8 cellular contexts compared by ENCODE assay signal in the genomic region with DNA sequence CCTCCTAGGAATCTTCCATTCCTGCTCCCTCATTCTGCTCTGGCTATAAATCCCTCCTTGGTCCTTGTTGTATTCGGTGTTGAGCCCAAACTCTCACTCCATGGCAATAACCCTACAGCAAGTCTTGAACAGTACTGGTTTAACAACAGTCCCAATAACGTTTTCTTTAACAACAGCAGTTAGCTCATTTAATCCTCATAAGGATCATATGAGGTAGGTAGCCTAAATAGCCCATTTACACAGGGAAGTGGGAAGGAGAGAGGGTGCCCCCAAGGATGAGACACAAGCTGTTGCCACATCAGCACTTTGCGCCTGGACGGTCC. TPM values are rescaled to one million over a fixed set of nuclear protein-coding genes. Genes with fewer than 3 reads are reported as not detected.
DNase-seq lines count a peak whose midpoint lies in the region; ATAC-seq and TF ChIP-seq lines count a peak whose summit lies in the region.

No MANE protein-coding gene starts in this region.

- H3K4me2 ChIP-seq in OCI-LY3 (ENCODE audit: low read length): peak overlapping the region; percentile 94

- DNase-seq in epithelial cell of proximal tubule (ENCODE audit: low read depth): no peak
- no peak for DNase-seq in psoas muscle
- no peak for DNase-seq in stimulated activated CD4-positive, alpha-beta T cell treated with anti-CD3 and anti-CD28 coated beads, Interleukin-4, amount 100 ng/mL, for 24 hours
- DNase-seq in T1000 (lab: John Stamatoyannopoulos, UW): no peak
- no peak for DNase-seq in germinal center (ENCODE audit: low spot score)

- H3K9me3 ChIP-seq in OCI-LY3 (ENCODE audit: insufficient read depth, low read length): no peaks in the 10 kb centered on the region
- no peaks in the 10 kb centered on the region for H3K9me3 ChIP-seq in psoas muscle

- TF ChIP-seq CTCF in OCI-LY3 (IDR thresholded peaks at IDR 0.05; ENCODE audit: low read depth, low read length) (no peak), epithelial cell of proximal tubule (conservative IDR thresholded peaks at IDR 0.05; ENCODE audit: low read depth, low read length) (no peak), psoas muscle (IDR thresholded peaks at IDR 0.05) (no peak)

- H3K4me3 ChIP-seq in OCI-LY3 (ENCODE audit: low read length) (peak overlapping the region; percentile 97), epithelial cell of proximal tubule (ENCODE audit: low read depth, low read length) (peak overlapping the region; percentile 99), psoas muscle (peak overlapping the region; percentile 72)

- H2AFZ ChIP-seq in OCI-LY3 (ENCODE audit: low read depth, low read length): peak overlapping the region; percentile 86

- no peaks in the 10 kb centered on the region for H3K36me3 ChIP-seq in OCI-LY3 (replicated peaks; ENCODE audit: low read depth, low read length)
- H3K36me3 ChIP-seq in psoas muscle (ENCODE audit: insufficient read depth in 1 of 2, low read depth in 1 of 2): no peaks in the 10 kb centered on the region

- H3K27ac ChIP-seq in OCI-LY3 (ENCODE audit: low read length) (no peak overlapping the region), psoas muscle (peak overlapping the region; percentile 87)

- ATAC-seq in GM19351 (IDR thresholded peaks at IDR 0.05; ENCODE audit: unreplicated experiment) (peak; percentile 14), psoas muscle (no peak), HG03039 (IDR thresholded peaks at IDR 0.05; ENCODE audit: unreplicated experiment) (no peak)

- H3K27me3 ChIP-seq in OCI-LY3 (ENCODE audit: low read depth, low read length): no peaks in the 10 kb centered on the region
- no peaks in the 10 kb centered on the region for H3K27me3 ChIP-seq in psoas muscle (ENCODE audit: insufficient read depth in 3 of 3, low read length in 2 of 3)

- no peak overlapping the region for H3K9ac ChIP-seq in OCI-LY3 (ENCODE audit: low read length)

- H3K4me1 ChIP-seq in OCI-LY3 (ENCODE audit: low read length): peaks cover 10% of the 10 kb centered on the region
- peaks cover 17% of the 10 kb centered on the region for H3K4me1 ChIP-seq in psoas muscle

- 29 to 33% (median 31%) methylated on average over 4 of the region's 4 CpGs for WGBS in psoas muscle, 3 donors

- intact Hi-C loops in psoas muscle (cut with DNase I): loop anchor here in 1 of 2 donors (5.0 to 10.0 kb wide), 2 partner anchors 52 to 461 kb away; a partner anchor contains a TSS

- no peaks in the 10 kb centered on the region for H4K20me1 ChIP-seq in OCI-LY3 (ENCODE audit: insufficient read depth, low read length)

- no peaks in the 10 kb centered on the region for H3K79me2 ChIP-seq in OCI-LY3 (ENCODE audit: low read length)

RNA-seq across cellular contexts. Expression of a gene that starts 0.4 kb away (rescaled TPM):
- total RNA-seq in epithelial cell of proximal tubule (54.7 and 70.3 TPM in 2 replicates), psoas muscle (10 to 100 TPM; 28.5 to 46.0 (median 42.2) TPM)
- polyA plus RNA-seq in psoas muscle: 100 to 1,000 TPM in 2 of 3 donors, 10 to 100 TPM in 1; 36.9 to 179 (median 138) TPM

RNA-seq across cellular contexts. Expression of a gene that starts 26.5 kb away (rescaled TPM):
- total RNA-seq in epithelial cell of proximal tubule: not detected in 2 replicates
- 1 to 10 TPM; 1.8 to 5.3 (median 3.4) TPM for total RNA-seq in psoas muscle
- polyA plus RNA-seq in psoas muscle: 1 to 10 TPM; 1.9 to 2.5 (median 2.1) TPM

RNA-seq across cellular contexts. Expression of a gene that starts 44.0 kb away (rescaled TPM):
- total RNA-seq in epithelial cell of proximal tubule (under 0.01 and 0.12 TPM in 2 replicates), psoas muscle (under 1 TPM in 1 of 4 donors, not detected in 3; 0.04 TPM)
- under 1 TPM in 2 of 3 donors, not detected in 1; 0.01 to 0.65 TPM for polyA plus RNA-seq in psoas muscle

RNA-seq across cellular contexts. Expression of a gene that starts 54.5 kb away (rescaled TPM):
- total RNA-seq in epithelial cell of proximal tubule (89.4 and 127 TPM in 2 replicates), psoas muscle (10 to 100 TPM; 25.9 to 39.0 (median 28.8) TPM)
- 10 to 100 TPM; 39.1 to 61.8 (median 40.5) TPM for polyA plus RNA-seq in psoas muscle
